ENCODE assay signal across 26 cellular contexts in the genomic region with DNA sequence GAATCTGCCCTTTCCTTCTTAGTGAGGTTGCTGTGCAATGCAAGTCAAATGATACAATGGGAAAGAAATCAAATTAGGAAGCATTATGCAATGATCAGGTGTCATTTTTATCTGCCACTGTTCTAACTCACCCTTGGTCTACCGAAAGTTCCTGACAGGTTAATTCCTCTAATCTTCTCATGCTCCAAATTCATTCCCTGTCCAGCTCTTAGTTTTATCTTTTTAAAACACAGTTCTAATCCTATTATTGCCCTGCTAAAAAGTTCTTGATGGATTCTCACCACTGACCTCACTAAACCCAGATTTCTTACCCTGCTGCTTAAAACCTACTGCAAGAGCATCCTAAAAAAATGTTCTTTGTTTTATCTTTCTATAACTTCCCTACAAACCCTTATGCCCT.
DNase-seq lines count a peak whose midpoint lies in the region; FAIRE-seq and TF ChIP-seq lines count a peak whose summit lies in the region.
"Had no signal": no experiment of that assay in that cellular context is flagged by ENCODE, and none has a peak within 500 bp of the region (broad histone marks: within the 10 kb centered on the region; RNA-seq: fewer than 3 reads in every experiment).

No MANE protein-coding gene starts in this region.

- no CpG with 5 or more reads among the region's 1 CpG for WGBS in H9 (ENCODE audit: extremely low coverage, insufficient read length, low lambda C conversion rate)
- 94% methylated on average over 1 of the region's 1 CpG; no CpG with 5 or more reads in 1 of the 2 experiments for WGBS in H1 (ENCODE audit: extremely low coverage in 1 of 2, insufficient coverage in 1 of 2, insufficient read length in 1 of 2, insufficient replicate concordance in 2 of 2, low coverage in 1 of 2, low lambda C conversion rate in 2 of 2, missing lambda C conversion rate in 1 of 2), 2 experiments
- no CpG with 5 or more reads among the region's 1 CpG for WGBS in neuronal stem cell (ENCODE audit: extremely low coverage in 2 of 2, insufficient read length in 2 of 2, insufficient replicate concordance in 1 of 2), 2 donors
- WGBS in SK-N-SH (ENCODE audit: low lambda C conversion rate) = 7% methylated on average over 1 of the region's 1 CpG

- BruUV-seq in OCI-LY7 (replicated peaks; lab: Mats Ljungman, UMichigan) = no TSS peak

- TF ChIP-seq EP300 in H1 (IDR thresholded peaks at IDR 0.05; ENCODE audit: borderline replicate concordance in 1 of 2, low read depth in 2 of 2, low read length in 2 of 2) (no peak), SK-N-SH (IDR thresholded peaks at IDR 0.05; ENCODE audit: borderline replicate concordance in 1 of 2, low read depth in 1 of 2, low read length in 1 of 2) (no peak)

- H3K4me3 Mint-ChIP-seq in H9 = no peak overlapping the region
- H3K4me3 Mint-ChIP-seq: CD4-positive, alpha-beta T cell had no signal

- no peaks in the 10 kb centered on the region for H3K27me3 ChIP-seq in H9 (ENCODE audit: insufficient read depth, low read length)
- H3K27me3 ChIP-seq in H1 (replicated peaks in 1 of 4; ENCODE audit: control insufficient read depth in 3 of 4, extremely low read depth in 1 of 4, insufficient read depth in 3 of 4, low read length in 3 of 4) = no peaks in the 10 kb centered on the region
- H3K27me3 ChIP-seq in neuronal stem cell (ENCODE audit: control insufficient read depth in 3 of 3, insufficient read depth in 3 of 3, low read depth in 1 of 3, low read length in 3 of 3) = no peaks in the 10 kb centered on the region
- H3K27me3 ChIP-seq in SK-N-SH (ENCODE audit: insufficient read depth) = no peaks in the 10 kb centered on the region
- H3K27me3 ChIP-seq: BLaER1 treated with 17β-estradiol and CSF1 and Interleukin-3, amounts not matched to agents 10 nM and 100 nM; Peyer's patch had no signal

- H3K4me1 ChIP-seq in H9 (ENCODE audit: insufficient read depth, low read length) = peaks cover 2% of the 10 kb centered on the region; the same call in 1 of the 2 replicates
- H3K4me1 ChIP-seq in OCI-LY7 (ENCODE audit: insufficient read depth, low read length, poor library complexity, severe bottlenecking) = no peaks in the 10 kb centered on the region
- peaks cover 0 to 9% (median 2%) of the 10 kb centered on the region in 4 experiments; a peak in 4 of 7 replicates for H3K4me1 ChIP-seq in H1 (replicated peaks in 1 of 4; ENCODE audit: control insufficient read depth in 3 of 4, insufficient read depth in 4 of 4, low read length in 3 of 4)
- peaks cover 7 to 12% of the 10 kb centered on the region in 2 donors for H3K4me1 ChIP-seq in neuronal stem cell (ENCODE audit: control insufficient read depth in 2 of 2, insufficient read depth in 1 of 2, low read depth in 1 of 2, low read length in 2 of 2)
- no peaks in the 10 kb centered on the region for H3K4me1 ChIP-seq in SK-N-SH (ENCODE audit: control insufficient read depth in 1 of 2, insufficient read depth in 2 of 2, low read depth in 1 of 2, low read length in 1 of 2)
- H3K4me1 ChIP-seq: BLaER1 treated with 17β-estradiol and CSF1 and Interleukin-3, amounts not matched to agents 10 nM and 100 nM; Peyer's patch had no signal

- no peak overlapping the region for H4K91ac ChIP-seq in H9 (ENCODE audit: insufficient read length, low read depth, low read length)
- no peak overlapping the region for H4K91ac ChIP-seq in H1 (replicated peaks; ENCODE audit: insufficient read length, low read length)
- H4K91ac ChIP-seq in neuronal stem cell (ENCODE audit: low read depth, low read length, poor library complexity) = no peak overlapping the region

- H2AFZ ChIP-seq in H9 (ENCODE audit: low read length) (no peak overlapping the region), OCI-LY7 (ENCODE audit: low read length) (0 out of 2 replicates have a peak overlapping the region, but pooled peaks have one; percentile 22), H1 (ENCODE audit: low read length) (peak overlapping the region; percentile 49; the same call in 1 of the 2 replicates), neuronal stem cell (ENCODE audit: low read length) (peak overlapping the region; percentile 60), SK-N-SH (ENCODE audit: low read depth) (no peak overlapping the region)

- no peaks in the 10 kb centered on the region for H3K79me1 ChIP-seq in H9 (ENCODE audit: insufficient read depth, low read depth, low read length, poor library complexity, severe bottlenecking)
- H3K79me1 ChIP-seq in H1 (ENCODE audit: low read depth, low read length) = no peaks in the 10 kb centered on the region
- no peaks in the 10 kb centered on the region for H3K79me1 ChIP-seq in neuronal stem cell (ENCODE audit: low read depth, low read length)

- H3K9me3 ChIP-seq in H9 (ENCODE audit: control insufficient read depth, low read depth, low read length) = no peaks in the 10 kb centered on the region
- H3K9me3 ChIP-seq in OCI-LY7 (ENCODE audit: low read length) = no peaks in the 10 kb centered on the region
- peaks cover 4 to 8% of the 10 kb centered on the region in 2 experiments; a peak in 3 of 4 replicates for H3K9me3 ChIP-seq in H1 (ENCODE audit: insufficient read depth in 2 of 2, low read depth in 1 of 2, low read length in 1 of 2)
- H3K9me3 ChIP-seq in neuronal stem cell (replicated peaks in 1 of 2; ENCODE audit: control insufficient read depth in 2 of 2, insufficient read depth in 1 of 2, low read depth in 1 of 2, low read length in 2 of 2) = no peaks in the 10 kb centered on the region
- no peaks in the 10 kb centered on the region for H3K9me3 ChIP-seq in SK-N-SH

- H3K36me3 Mint-ChIP-seq in H9 (ENCODE audit: insufficient read depth in 1 of 3, low read depth in 3 of 3) = peaks cover 1 to 5% (median 3%) of the 10 kb centered on the region in 3 experiments; a peak in 6 of 7 replicates

- H2BK20ac ChIP-seq in H9 (ENCODE audit: low read depth, low read length, poor library complexity, severe bottlenecking) (no peak overlapping the region), H1 (ENCODE audit: low read length) (no peak overlapping the region)

- H2AK5ac ChIP-seq in H9 (ENCODE audit: insufficient read length, low read length) (no peak overlapping the region), H1 (ENCODE audit: low read depth, low read length) (no peak overlapping the region), neuronal stem cell (ENCODE audit: low read depth, low read length) (no peak overlapping the region)

- no peak overlapping the region for H3K27ac ChIP-seq in H9 (ENCODE audit: insufficient read length, low read depth, low read length)
- no peak overlapping the region for H3K27ac ChIP-seq in OCI-LY7 (ENCODE audit: low read depth, low read length, poor library complexity, severe bottlenecking)
- no peak overlapping the region for H3K27ac ChIP-seq in H1 (ENCODE audit: low read depth, low read length)
- peak overlapping the region; percentile 69 for H3K27ac ChIP-seq in neuronal stem cell (replicated peaks; ENCODE audit: low read length)
- no peak overlapping the region for H3K27ac ChIP-seq in SK-N-SH (ENCODE audit: low read depth in 2 of 2, low read length in 1 of 2)
- H3K27ac ChIP-seq: BLaER1 treated with 17β-estradiol and CSF1 and Interleukin-3, amounts not matched to agents 10 nM and 100 nM; HL-60; Peyer's patch had no signal

- H3K56ac ChIP-seq in H9 (ENCODE audit: insufficient read length, low read depth, low read length) (no peak overlapping the region), H1 (replicated peaks; ENCODE audit: insufficient read length, low read depth, low read length) (no peak overlapping the region)

- no peaks in the 10 kb centered on the region for H3F3A ChIP-seq in SK-N-SH (replicated peaks; ENCODE audit: insufficient read depth)

- H3K23ac ChIP-seq in H9 (ENCODE audit: insufficient read length, low read depth, low read length) = no peak overlapping the region
- no peak overlapping the region for H3K23ac ChIP-seq in H1 (ENCODE audit: insufficient read length)
- H3K23ac ChIP-seq in neuronal stem cell (ENCODE audit: low read depth, low read length, poor library complexity) = no peak overlapping the region

- H4K20me1 ChIP-seq in H9 (ENCODE audit: control insufficient read depth, insufficient read depth, insufficient read length) (no peaks in the 10 kb centered on the region), OCI-LY7 (ENCODE audit: insufficient read depth, low read length) (no peaks in the 10 kb centered on the region), H1 (replicated peaks in 1 of 2; ENCODE audit: control insufficient read depth in 1 of 2, insufficient read depth in 2 of 2, low read length in 2 of 2) (no peaks in the 10 kb centered on the region), SK-N-SH (ENCODE audit: insufficient read depth) (no peaks in the 10 kb centered on the region)
- H4K20me1 ChIP-seq: BLaER1 treated with 17β-estradiol and CSF1 and Interleukin-3, amounts not matched to agents 10 nM and 100 nM had no signal

- TF ChIP-seq POLR2A in H1 (IDR thresholded peaks at IDR 0.05; ENCODE audit: control extremely low read depth in 1 of 2, low read depth in 2 of 2, low read length in 2 of 2) = no peak

- POLR2A ChIA-PET in OCI-LY7 (lab: Charles Lee) (no interaction called here), H1 (lab: Charles Lee; ENCODE audit: partially characterized antibody) (no interaction called here), SK-N-SH (lab: Yijun Ruan, JAX) (no interaction called here)

- no peak for TF ChIP-seq CTCF in H9 (conservative IDR thresholded peaks at IDR 0.05)
- no peak for TF ChIP-seq CTCF in OCI-LY7 (conservative IDR thresholded peaks at IDR 0.05; ENCODE audit: low read length)
- TF ChIP-seq CTCF in H1 (IDR thresholded peaks at IDR 0.05; ENCODE audit: control extremely low read depth in 1 of 3, insufficient read depth in 1 of 3, low read depth in 1 of 3, low read length in 3 of 3) = no peak
- no peak for TF ChIP-seq CTCF in SK-N-SH (IDR thresholded peaks at IDR 0.05)

- H3K18ac ChIP-seq in H9 (ENCODE audit: insufficient read length, low read depth, low read length) = no peak overlapping the region
- no peak overlapping the region for H3K18ac ChIP-seq in H1 (ENCODE audit: extremely low read depth, low read length)
- H3K18ac ChIP-seq in neuronal stem cell (ENCODE audit: low read length) = no peak overlapping the region

- peaks cover 26% of the 10 kb centered on the region in 2 experiments for H3K4me1 Mint-ChIP-seq in H9

- no peaks in the 10 kb centered on the region for H3K9me2 ChIP-seq in OCI-LY7 (ENCODE audit: insufficient read depth, low read length)
- H3K9me2 ChIP-seq in SK-N-SH = no peaks in the 10 kb centered on the region

- no peaks in the 10 kb centered on the region for H3K79me2 ChIP-seq in H9 (ENCODE audit: insufficient read depth, low read length)
- no peaks in the 10 kb centered on the region for H3K79me2 ChIP-seq in OCI-LY7 (ENCODE audit: insufficient read depth, low read depth, low read length)
- H3K79me2 ChIP-seq in H1 (ENCODE audit: control insufficient read depth in 1 of 2, insufficient read depth in 2 of 2, low read length in 2 of 2) = no peaks in the 10 kb centered on the region
- no peaks in the 10 kb centered on the region for H3K79me2 ChIP-seq in SK-N-SH (ENCODE audit: insufficient read depth)

- H4K8ac ChIP-seq in H9 (replicated peaks; ENCODE audit: insufficient read length, low read depth, low read length) (no peak overlapping the region), H1 (ENCODE audit: extremely low read depth, insufficient read depth, low read length) (no peak overlapping the region), neuronal stem cell (ENCODE audit: low read depth, low read length) (no peak overlapping the region)

- H3K14ac ChIP-seq in H9 (ENCODE audit: insufficient read depth, low read length) = no peak overlapping the region
- no peak overlapping the region for H3K14ac ChIP-seq in H1 (ENCODE audit: insufficient read length)
- H3K14ac ChIP-seq in neuronal stem cell (ENCODE audit: low read length) = no peak overlapping the region

- H2BK12ac ChIP-seq in H9 (ENCODE audit: insufficient read length, low read depth, low read length) (no peak overlapping the region), H1 (ENCODE audit: low read depth, low read length) (no peak overlapping the region), neuronal stem cell (ENCODE audit: low read length) (no peak overlapping the region)

- no peak overlapping the region for H3K9ac ChIP-seq in H9 (ENCODE audit: extremely low read depth, insufficient read length, low read length)
- no peak overlapping the region for H3K9ac ChIP-seq in H1 (replicated peaks in 1 of 4; ENCODE audit: extremely low read depth in 1 of 4, low read depth in 3 of 4, low read length in 3 of 4)
- H3K9ac ChIP-seq in neuronal stem cell (ENCODE audit: low read depth, low read length, poor library complexity) = no peak overlapping the region
- H3K9ac ChIP-seq in SK-N-SH = no peak overlapping the region
- H3K9ac ChIP-seq: BLaER1 treated with 17β-estradiol and CSF1 and Interleukin-3, amounts not matched to agents 10 nM and 100 nM had no signal

- H3T11ph ChIP-seq in H9 (ENCODE audit: low read length) = no peak overlapping the region

- CTCF ChIA-PET in OCI-LY7 (lab: Charles Lee; ENCODE audit: unreplicated experiment) (no interaction called here), H1 (lab: Charles Lee; ENCODE audit: partially characterized antibody) (interaction anchor here (1.0 kb wide), 1 partner anchor 592 kb away, joined by 3 read pairs; no protein-coding TSS in a partner anchor), SK-N-SH (lab: Yijun Ruan, JAX) (no interaction called here)

- intact Hi-C loops in OCI-LY7 (cut with micrococcal nuclease; ENCODE audit: unreplicated experiment) = no loop called here

- H3K4me3 ChIP-seq in OCI-LY7 (ENCODE audit: low read depth, low read length, poor library complexity, severe bottlenecking) (no peak overlapping the region), H1 (ENCODE audit: extremely low read depth in 1 of 4, insufficient read depth in 2 of 4, low read depth in 3 of 4, low read length in 4 of 4) (no peak overlapping the region), neuronal stem cell (ENCODE audit: low read length in 2 of 2) (no peak overlapping the region), SK-N-SH (ENCODE audit: low read depth in 2 of 2, low read length in 1 of 2) (no peak overlapping the region)
- H3K4me3 ChIP-seq: BLaER1 treated with 17β-estradiol and CSF1 and Interleukin-3, amounts not matched to agents 10 nM and 100 nM; Peyer's patch had no signal

- H2BK120ac ChIP-seq in H9 (ENCODE audit: low read depth, low read length, poor library complexity, severe bottlenecking) (no peak overlapping the region), H1 (replicated peaks; ENCODE audit: low read depth, low read length) (no peak overlapping the region), neuronal stem cell (ENCODE audit: low read depth, low read length) (no peak overlapping the region)

- H2BK5ac ChIP-seq in H9 (ENCODE audit: insufficient read length, low read length) = no peak overlapping the region
- no peak overlapping the region for H2BK5ac ChIP-seq in H1 (ENCODE audit: low read depth, low read length)
- H2BK5ac ChIP-seq in neuronal stem cell (ENCODE audit: low read length) = no peak overlapping the region

- H3K9me3 Mint-ChIP-seq in H9 = peaks cover 6 to 10% of the 10 kb centered on the region in 2 experiments; a peak in 3 of 5 replicates

- H3K36me3 ChIP-seq in OCI-LY7 (ENCODE audit: insufficient read depth, low read length) = no peaks in the 10 kb centered on the region
- H3K36me3 ChIP-seq in H1 (ENCODE audit: control insufficient read depth in 2 of 4, insufficient read depth in 4 of 4, low read length in 3 of 4) = no peaks in the 10 kb centered on the region
- H3K36me3 ChIP-seq in neuronal stem cell (replicated peaks in 1 of 2; ENCODE audit: control insufficient read depth in 2 of 2, insufficient read depth in 2 of 2, low read length in 2 of 2) = no peaks in the 10 kb centered on the region
- no peaks in the 10 kb centered on the region for H3K36me3 ChIP-seq in SK-N-SH (replicated peaks in 1 of 2; ENCODE audit: control insufficient read depth in 1 of 2, insufficient read depth in 2 of 2, low read length in 1 of 2)
- H3K36me3 ChIP-seq: BLaER1 treated with 17β-estradiol and CSF1 and Interleukin-3, amounts not matched to agents 10 nM and 100 nM; Peyer's patch had no signal

- H4K5ac ChIP-seq in H9 (ENCODE audit: insufficient read length, low read depth, low read length) = no peak overlapping the region
- no peak overlapping the region for H4K5ac ChIP-seq in H1 (ENCODE audit: insufficient read length, low read depth, low read length)

- H2BK15ac ChIP-seq in H9 (ENCODE audit: low read depth, low read length) = no peak overlapping the region
- no peak overlapping the region for H2BK15ac ChIP-seq in H1 (ENCODE audit: low read length)
- no peak overlapping the region for H2BK15ac ChIP-seq in neuronal stem cell (ENCODE audit: low read length)

- no peak overlapping the region for H3K4me2 ChIP-seq in H9 (ENCODE audit: insufficient read depth, insufficient read length, low read length)
- H3K4me2 ChIP-seq in OCI-LY7 (ENCODE audit: low read length) = no peak overlapping the region
- H3K4me2 ChIP-seq in H1 (ENCODE audit: insufficient read depth in 1 of 2, low read depth in 2 of 2, low read length in 2 of 2) = no peak overlapping the region
- H3K4me2 ChIP-seq in neuronal stem cell (ENCODE audit: insufficient read depth, low read length, poor library complexity, severe bottlenecking) = no peak overlapping the region
- H3K4me2 ChIP-seq in SK-N-SH = no peak overlapping the region
- H3K4me2 ChIP-seq: BLaER1 treated with 17β-estradiol and CSF1 and Interleukin-3, amounts not matched to agents 10 nM and 100 nM had no signal

- H3K27me3 Mint-ChIP-seq in H9 (ENCODE audit: low read depth) = no peaks in the 10 kb centered on the region
- H3K27me3 Mint-ChIP-seq: CD4-positive, alpha-beta T cell had no signal

- peak overlapping the region in 2 of 3 experiments; percentile 46 to 69; a peak in 3 of 7 replicates for H3K27ac Mint-ChIP-seq in H9
- H3K27ac Mint-ChIP-seq: CD4-positive, alpha-beta T cell had no signal

- DNase-seq in H9 (no peak), OCI-LY7 (ENCODE audit: low spot score) (no peak), H1 (ENCODE audit: low read depth in 1 of 2, low spot score in 2 of 2) (no peak), neuronal stem cell (ENCODE audit: low spot score) (peak; percentile 1), NCI-H2029 treated with DMSO at 0.1 percent for 48 hours (lab: John Stamatoyannopoulos, UW) (no peak), NCI-H446 treated with DMSO at 0.1 percent for 48 hours (lab: John Stamatoyannopoulos, UW) (no peak), SK-N-SH (no peak)
- DNase-seq: AML-193; CD4-positive, alpha-beta T cell; COR-L47; DMS79 treated with DMSO at 0.1 percent for 48 hours; GF-D8; Kasumi-1; NCI-H1092 treated with DMSO at 0.1 percent for 48 hours; NCI-H1436; NCI-H187; NCI-H446; NCI-H526; OCI-M1; Peyer's patch; SIG-M5; T-helper 1 cell had no signal

- no peak for TF ChIP-seq RAD21 in H1 (IDR thresholded peaks at IDR 0.05 in 1 of 2, conservative IDR thresholded peaks at IDR 0.05 in 1 of 2; ENCODE audit: low read depth in 2 of 2, low read length in 2 of 2)
- no peak for TF ChIP-seq RAD21 in SK-N-SH (IDR thresholded peaks at IDR 0.05; ENCODE audit: low read length)

- peak; percentile 19 for FAIRE-seq in H1 (lab: Jason Lieb, UNC)
- FAIRE-seq: GM12891, HepG2 had no signal

- H3K23me2 ChIP-seq in H9 (ENCODE audit: insufficient read length, low read depth, low read length, poor library complexity, severe bottlenecking) (no peaks in the 10 kb centered on the region), H1 (ENCODE audit: low read depth, low read length) (no peaks in the 10 kb centered on the region)

- H3K4ac ChIP-seq in H9 (ENCODE audit: low read depth, low read length) (no peak overlapping the region), H1 (replicated peaks; ENCODE audit: insufficient read length, low read depth, low read length) (no peak overlapping the region), neuronal stem cell (ENCODE audit: low read length) (no peak overlapping the region)

Comparison
In these comparisons a context has a peak if more than half of its experiments do, and no peak if none do; other contexts are left out.
1. H2AFZ ChIP-seq: peak in OCI-LY7 (single experiment), H1 (single experiment) and neuronal stem cell (single experiment); none in H9 (single experiment) and SK-N-SH (single experiment).